ENCODE assay signal across 9 cellular contexts in the genomic region with DNA sequence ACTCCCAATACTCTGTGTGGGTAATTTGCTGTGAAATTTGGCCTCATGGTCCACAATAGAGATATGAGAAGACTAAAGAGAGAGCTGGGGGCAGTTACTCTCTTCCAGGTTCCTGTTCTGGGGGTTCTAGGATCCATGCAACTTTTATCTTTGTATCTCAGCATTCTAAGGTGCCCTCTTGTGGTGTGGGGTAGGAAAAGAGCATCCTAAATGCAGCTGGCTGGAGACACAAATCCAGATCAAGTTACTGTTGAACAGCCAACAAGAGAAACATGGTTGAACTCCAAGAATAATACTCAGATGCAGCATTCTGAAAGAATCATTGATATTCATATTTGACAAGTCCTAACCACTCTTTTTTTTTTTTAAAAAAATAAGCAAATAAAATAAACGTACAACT.
DNase-seq lines count a peak whose midpoint lies in the region; ATAC-seq and TF ChIP-seq lines count a peak whose summit lies in the region.
"Had no signal": no experiment of that assay in that cellular context is flagged by ENCODE, and none has a peak within 500 bp of the region (broad histone marks: within the 10 kb centered on the region; RNA-seq: fewer than 3 reads in every experiment).

No MANE protein-coding gene starts in this region.

- POLR2A ChIA-PET in PC-3 (lab: Charles Lee; ENCODE audit: unreplicated experiment), result no interaction called here

- H3K4me2 ChIP-seq in GM23248 (ENCODE audit: unreplicated experiment) (peak overlapping the region; percentile 48), PC-3 (ENCODE audit: low read length) (no peak overlapping the region)

- DNase-seq in AG08395 (ENCODE audit: low spot score) (peak; percentile 76), GM23248 (peak; percentile 85), PC-3 (peak; percentile 75), fibroblast of peridontal ligament (ENCODE audit: extremely low read depth) (peak; percentile 98), retina (peak; percentile 34)
- DNase-seq in activated T-cell treated with anti-CD3 and anti-CD28 coated beads, Interleukin-2, amount 50 U/mL, for 24 hours, result no peak
- no peak for DNase-seq in activated T-cell treated with anti-CD3 and anti-CD28 coated beads, Interleukin-2, amount 50 U/mL, for 4 hours

- H3K27ac Mint-ChIP-seq in activated T-cell treated with anti-CD3 and anti-CD28 coated beads, Interleukin-2, amount 50 U/mL, for 24 hours, result no peak overlapping the region

- H3F3A ChIP-seq in GM23248 (ENCODE audit: insufficient read depth) (peaks cover 5% of the 10 kb centered on the region; the same call in 1 of the 2 replicates), PC-3 (ENCODE audit: low read length, unreplicated experiment) (no peaks in the 10 kb centered on the region)

- H3K4me3 Mint-ChIP-seq in activated T-cell treated with anti-CD3 and anti-CD28 coated beads, Interleukin-2, amount 50 U/mL, for 24 hours, result no peak overlapping the region
- H3K4me3 Mint-ChIP-seq in activated T-cell treated with anti-CD3 and anti-CD28 coated beads, Interleukin-2, amount 50 U/mL, for 4 hours, result no peak overlapping the region

- no peaks in the 10 kb centered on the region for H3K27me3 Mint-ChIP-seq in activated T-cell treated with anti-CD3 and anti-CD28 coated beads, Interleukin-2, amount 50 U/mL, for 24 hours
- H3K27me3 Mint-ChIP-seq in activated T-cell treated with anti-CD3 and anti-CD28 coated beads, Interleukin-2, amount 50 U/mL, for 4 hours (ENCODE audit: low read depth), result peaks cover 1% of the 10 kb centered on the region

- no TSS peak for BruUV-seq in PC-3 (replicated peaks; lab: Mats Ljungman, UMichigan)

- peak; percentile 86 for ATAC-seq in PC-3
- ATAC-seq in HG03175 (IDR thresholded peaks at IDR 0.05; ENCODE audit: unreplicated experiment), result no peak
- ATAC-seq in activated T-cell treated with anti-CD3 and anti-CD28 coated beads, Interleukin-2, amount 50 U/mL, for 4 hours, result no peak

- no peaks in the 10 kb centered on the region for H3K36me3 Mint-ChIP-seq in activated T-cell treated with anti-CD3 and anti-CD28 coated beads, Interleukin-2, amount 50 U/mL, for 24 hours (ENCODE audit: low read depth)
- no peaks in the 10 kb centered on the region for H3K36me3 Mint-ChIP-seq in activated T-cell treated with anti-CD3 and anti-CD28 coated beads, Interleukin-2, amount 50 U/mL, for 4 hours (ENCODE audit: insufficient read depth)

- H3K9ac ChIP-seq in GM23248, result peak overlapping the region; percentile 29
- no peak overlapping the region for H3K9ac ChIP-seq in PC-3 (ENCODE audit: low read length)

- H3K9me2 ChIP-seq in GM23248 (ENCODE audit: insufficient read depth) (no peaks in the 10 kb centered on the region), PC-3 (replicated peaks; ENCODE audit: low read length) (no peaks in the 10 kb centered on the region)

- H2AFZ ChIP-seq in GM23248, result peak overlapping the region; percentile 58; the same call in 1 of the 2 replicates
- peak overlapping the region; percentile 24; the same call in 1 of the 2 replicates for H2AFZ ChIP-seq in PC-3 (ENCODE audit: low read length)

- intact Hi-C loops in PC-3 (cut with micrococcal nuclease), result loop anchor here (1.0 to 2.0 kb wide), 4 partner anchors 39 to 305 kb away; no protein-coding TSS in a partner anchor

- H3K36me3 ChIP-seq in GM23248 (ENCODE audit: low read depth), result no peaks in the 10 kb centered on the region
- no peaks in the 10 kb centered on the region for H3K36me3 ChIP-seq in PC-3 (ENCODE audit: low read depth, low read length)

- 0 to 2% methylated on average over 1 of the region's 1 CpG for WGBS in GM23248 (ENCODE audit: low coverage in 1 of 2, low lambda C conversion rate in 2 of 2, missing lambda C conversion rate in 2 of 2), 2 experiments

- H3K4me1 ChIP-seq in GM23248 (ENCODE audit: insufficient read depth), result peaks cover 40% of the 10 kb centered on the region
- H3K4me1 ChIP-seq in PC-3 (ENCODE audit: insufficient read depth, low read length), result peaks cover 17% of the 10 kb centered on the region

- H3K9me3 ChIP-seq in GM23248 (ENCODE audit: low read depth) (no peaks in the 10 kb centered on the region), PC-3 (ENCODE audit: low read length) (no peaks in the 10 kb centered on the region)

- H3K27ac ChIP-seq in GM23248 (peak overlapping the region; percentile 44), PC-3 (ENCODE audit: low read length) (0 out of 2 replicates have a peak overlapping the region, but pooled peaks have one; percentile 1)
- H3K27ac ChIP-seq: epithelial cell of prostate had no signal

- peak; percentile 89 for TF ChIP-seq CTCF in PC-3 (conservative IDR thresholded peaks at IDR 0.05; ENCODE audit: low read depth, low read length)

- no peaks in the 10 kb centered on the region for H3K79me2 ChIP-seq in GM23248 (ENCODE audit: insufficient read depth)
- H3K79me2 ChIP-seq in PC-3 (ENCODE audit: low read length), result no peaks in the 10 kb centered on the region

- H3K27me3 ChIP-seq in GM23248 (replicated peaks; ENCODE audit: insufficient read depth) (no peaks in the 10 kb centered on the region), PC-3 (ENCODE audit: low read length) (no peaks in the 10 kb centered on the region)

- H4K20me1 ChIP-seq in GM23248 (ENCODE audit: insufficient read depth) (no peaks in the 10 kb centered on the region), PC-3 (ENCODE audit: low read length) (no peaks in the 10 kb centered on the region)

- CTCF ChIA-PET in PC-3 (lab: Charles Lee), result interaction anchor here (0.5 to 1.8 kb wide), 13 partner anchors 24 to 319 kb away, joined by 3 to 14 read pairs (median 4); no protein-coding TSS in a partner anchor

- no peaks in the 10 kb centered on the region for H3K9me3 Mint-ChIP-seq in activated T-cell treated with anti-CD3 and anti-CD28 coated beads, Interleukin-2, amount 50 U/mL, for 24 hours
- H3K9me3 Mint-ChIP-seq in activated T-cell treated with anti-CD3 and anti-CD28 coated beads, Interleukin-2, amount 50 U/mL, for 4 hours, result no peaks in the 10 kb centered on the region

- H3K4me3 ChIP-seq in GM23248 (no peak overlapping the region), PC-3 (ENCODE audit: low read length) (no peak overlapping the region)

- peaks cover 18% of the 10 kb centered on the region for H3K4me1 Mint-ChIP-seq in activated T-cell treated with anti-CD3 and anti-CD28 coated beads, Interleukin-2, amount 50 U/mL, for 24 hours (ENCODE audit: low read depth)
- no peaks in the 10 kb centered on the region for H3K4me1 Mint-ChIP-seq in activated T-cell treated with anti-CD3 and anti-CD28 coated beads, Interleukin-2, amount 50 U/mL, for 4 hours (ENCODE audit: low read depth)

- in situ Hi-C loops in GM23248 (cut with MboI), result no loop called here

Comparison
In these comparisons a context has a peak if more than half of its experiments do, and no peak if none do; other contexts are left out.
1. DNase-seq: peak in AG08395 (single experiment), GM23248 (single experiment), PC-3 (single experiment), fibroblast of peridontal ligament (single experiment) and retina (single experiment); none in activated T-cell treated with anti-CD3 and anti-CD28 coated beads, Interleukin-2, amount 50 U/mL, for 24 hours (single experiment) and activated T-cell treated with anti-CD3 and anti-CD28 coated beads, Interleukin-2, amount 50 U/mL, for 4 hours (single experiment).